In genomic region chr17:2510559-2510958, GRCh38 we compare ENCODE assay signal across 8 cellular contexts. TPM values are rescaled to one million over a fixed set of nuclear protein-coding genes. Genes with fewer than 3 reads are reported as not detected.
DNase-seq lines count a peak whose midpoint lies in the region; ATAC-seq and TF ChIP-seq lines count a peak whose summit lies in the region.

No MANE protein-coding gene starts in this region.

- no peak overlapping the region for H4K8ac ChIP-seq in mesenchymal stem cell (ENCODE audit: low read length)

- H3K27me3 ChIP-seq in right atrium auricular region (no peaks in the 10 kb centered on the region), mammary epithelial cell (ENCODE audit: insufficient read depth, low read length) (no peaks in the 10 kb centered on the region), mesenchymal stem cell (ENCODE audit: control insufficient read depth in 1 of 2, insufficient read depth in 1 of 2, low read length in 2 of 2) (no peaks in the 10 kb centered on the region), aorta (ENCODE audit: control insufficient read depth in 1 of 2, insufficient read depth in 2 of 2, low read length in 1 of 2) (no peaks in the 10 kb centered on the region)

- H3K4me2 ChIP-seq in mammary epithelial cell (ENCODE audit: insufficient read depth, low read depth, low read length) (peak overlapping the region; percentile 86), mesenchymal stem cell (ENCODE audit: low read length, poor library complexity, severe bottlenecking) (peak overlapping the region; percentile 70)

- H2BK120ac ChIP-seq in mesenchymal stem cell (ENCODE audit: low read depth, low read length): no peak overlapping the region

- no peak overlapping the region for H2BK15ac ChIP-seq in mesenchymal stem cell (ENCODE audit: low read depth, poor library complexity, severe bottlenecking)

- no peak overlapping the region for H4K91ac ChIP-seq in mesenchymal stem cell (ENCODE audit: low read length)

- H3K27ac ChIP-seq in right atrium auricular region: peak overlapping the region in 1 of 2 donors; percentile 90
- peak overlapping the region; percentile 96 for H3K27ac ChIP-seq in mammary epithelial cell (ENCODE audit: insufficient read depth, low read depth, low read length)
- peak overlapping the region; percentile 97 for H3K27ac ChIP-seq in mesenchymal stem cell (ENCODE audit: low read length, poor library complexity, severe bottlenecking)
- H3K27ac ChIP-seq in aorta (ENCODE audit: low read depth in 1 of 2, low read length in 2 of 2): peak overlapping the region in 1 of 2 donors; percentile 36

- H3K4ac ChIP-seq in mesenchymal stem cell (ENCODE audit: low read depth in 1 of 2, low read length in 2 of 2): peak overlapping the region in 1 of 2 experiments; percentile 47

- H3K79me1 ChIP-seq in mesenchymal stem cell (replicated peaks; ENCODE audit: low read length, poor library complexity, severe bottlenecking): peaks cover 8% of the 10 kb centered on the region

- dilution Hi-C loops in mammary epithelial cell (cut with HindIII; ENCODE audit: low sequenced_read_pairs): no loop called here

- no peak overlapping the region for H3K23ac ChIP-seq in mesenchymal stem cell (ENCODE audit: low read length in 2 of 2)

- no peak for ATAC-seq in aorta (ENCODE audit: low FRiP score)
- no peak for ATAC-seq in GM19328 (IDR thresholded peaks at IDR 0.05; ENCODE audit: unreplicated experiment)

- no peak overlapping the region for H2BK5ac ChIP-seq in mesenchymal stem cell (ENCODE audit: low read depth, low read length, poor library complexity, severe bottlenecking)

- H2AK5ac ChIP-seq in mesenchymal stem cell (ENCODE audit: low read length, severe bottlenecking): peak overlapping the region; percentile 49

- H3K14ac ChIP-seq in mesenchymal stem cell (ENCODE audit: low read length in 2 of 2): no peak overlapping the region

- WGBS in mammary epithelial cell (ENCODE audit: low coverage, missing lambda C conversion rate): 46% methylated on average over 2 of the region's 2 CpGs
- 70% methylated on average over 2 of the region's 2 CpGs for WGBS in mesenchymal stem cell
- WGBS in aorta, 2 donors: 41 to 46% methylated on average over 2 of the region's 2 CpGs

- TF ChIP-seq CTCF in right atrium auricular region (IDR thresholded peaks at IDR 0.05) (no peak), mammary epithelial cell (conservative IDR thresholded peaks at IDR 0.05 in 1 of 2, IDR thresholded peaks at IDR 0.05 in 1 of 2; ENCODE audit: extremely low read depth in 1 of 2, insufficient read depth in 1 of 2, low read depth in 1 of 2, low read length in 2 of 2) (no peak)

- H3K4me3 ChIP-seq in right atrium auricular region: peak overlapping the region; percentile 65 to 86
- H3K4me3 ChIP-seq in mammary epithelial cell (replicated peaks in 1 of 3; ENCODE audit: insufficient read depth in 1 of 3, low read depth in 2 of 3, low read length in 3 of 3): peak overlapping the region; percentile 78 to 94 (median 82)
- peak overlapping the region; percentile 26 to 87 for H3K4me3 ChIP-seq in mesenchymal stem cell (ENCODE audit: insufficient read depth in 1 of 2, low read depth in 1 of 2, low read length in 2 of 2)
- H3K4me3 ChIP-seq in aorta (ENCODE audit: low read length in 2 of 2): peak overlapping the region; percentile 94 to 97

- H3K9ac ChIP-seq in mammary epithelial cell (ENCODE audit: insufficient read depth, low read length) (peak overlapping the region; percentile 99), mesenchymal stem cell (ENCODE audit: low read length) (peak overlapping the region; percentile 98)

- H3K36me3 ChIP-seq in right atrium auricular region (no peaks in the 10 kb centered on the region), mammary epithelial cell (ENCODE audit: insufficient read depth, low read length) (no peaks in the 10 kb centered on the region), mesenchymal stem cell (ENCODE audit: control insufficient read depth in 1 of 2, insufficient read depth in 2 of 2, low read depth in 1 of 2, low read length in 2 of 2) (no peaks in the 10 kb centered on the region), aorta (ENCODE audit: control insufficient read depth in 1 of 2, insufficient read depth in 2 of 2, low read length in 1 of 2) (no peaks in the 10 kb centered on the region)

- no peak overlapping the region for H2AFZ ChIP-seq in mammary epithelial cell (ENCODE audit: low read depth, low read length)
- H2AFZ ChIP-seq in mesenchymal stem cell (ENCODE audit: low read depth, low read length): no peak overlapping the region

- H3K4me1 ChIP-seq in right atrium auricular region: peaks cover 0 to 24% of the 10 kb centered on the region in 2 donors
- peaks cover 9% of the 10 kb centered on the region for H3K4me1 ChIP-seq in mammary epithelial cell (ENCODE audit: insufficient read depth, low read length)
- peaks cover 5% of the 10 kb centered on the region for H3K4me1 ChIP-seq in mesenchymal stem cell (ENCODE audit: control insufficient read depth, insufficient read depth, low read depth, low read length)
- H3K4me1 ChIP-seq in aorta (ENCODE audit: control insufficient read depth in 1 of 2, insufficient read depth in 2 of 2, low read length in 2 of 2): peaks cover 2 to 10% of the 10 kb centered on the region in 2 donors

- peaks cover 44% of the 10 kb centered on the region for H3K79me2 ChIP-seq in mammary epithelial cell (ENCODE audit: insufficient read depth, low read length)

- no peak overlapping the region for H2BK12ac ChIP-seq in mesenchymal stem cell (ENCODE audit: low read length in 2 of 2)

- H4K20me1 ChIP-seq in mammary epithelial cell (ENCODE audit: insufficient read depth, low read length): no peaks in the 10 kb centered on the region

- BruUV-seq in mammary epithelial cell (replicated peaks; lab: Mats Ljungman, UMichigan): no TSS peak

- H3K9me3 ChIP-seq in right atrium auricular region (no peaks in the 10 kb centered on the region), mammary epithelial cell (replicated peaks; ENCODE audit: insufficient read depth, low read length) (no peaks in the 10 kb centered on the region), mesenchymal stem cell (ENCODE audit: control insufficient read depth, low read length) (no peaks in the 10 kb centered on the region), aorta (ENCODE audit: control insufficient read depth, low read length) (no peaks in the 10 kb centered on the region)

- H3K18ac ChIP-seq in mesenchymal stem cell (ENCODE audit: low read depth in 1 of 2, low read length in 2 of 2): no peak overlapping the region

- CTCF ChIA-PET in mammary epithelial cell (lab: Charles Lee; ENCODE audit: low non-redundant PET): no interaction called here

- DNase-seq in right atrium auricular region (ENCODE audit: low spot score) (no peak), cardiac septum (ENCODE audit: low spot score) (no peak), mammary epithelial cell (no peak), mesenchymal stem cell (no peak), aorta (no peak), inferior parietal cortex (ENCODE audit: extremely low spot score) (no peak)
- DNase-seq in stimulated activated CD4-positive, alpha-beta T cell treated with anti-CD3 and anti-CD28 coated beads, Interleukin-2, amount 100 ng/mL, for 48 hours: no peak

- in situ Hi-C loops in mammary epithelial cell (cut with MboI; ENCODE audit: low sequenced_read_pairs in 2 of 2): no loop called here

- intact Hi-C loops in cardiac septum (cut with DNase I): loop anchor here (5.0 kb wide), 1 partner anchor 82 kb away; the partner anchor contains the start of gene PAFAH1B1
- intact Hi-C loops in mammary epithelial cell (cut with micrococcal nuclease): loop anchor here (2.0 kb wide), 2 partner anchors 54 to 164 kb away; no protein-coding TSS in a partner anchor
- intact Hi-C loops in aorta (cut with DNase I): loop anchor here (5.0 to 10.0 kb wide), 4 partner anchors 82 to 202 kb away; partner anchors contain the start of genes PAFAH1B1 (in 2 of the 2) and CLUH (in 1 of the 2)

RNA-seq across cellular contexts. Expression of gene METTL16, which starts 1.1 kb away (rescaled TPM):
- total RNA-seq in right atrium auricular region: 10 to 100 TPM; 16.4 to 17.9 TPM
- 25.8 TPM for total RNA-seq in cardiac septum
- 10 to 100 TPM; 15.2 to 28.0 TPM for total RNA-seq in mammary epithelial cell
- polyA plus RNA-seq in mammary epithelial cell: 13.5 TPM
- 29.0 TPM for polyA minus RNA-seq in mammary epithelial cell
- 17.3 TPM for polyA plus RNA-seq in mesenchymal stem cell (2013, experiment 1 of 2)
- polyA plus RNA-seq in mesenchymal stem cell (2013, experiment 2 of 2): 17.3 TPM
- total RNA-seq in aorta: 10 to 100 TPM; 24.6 to 33.3 TPM
- polyA plus RNA-seq in aorta: 10 to 100 TPM; 14.3 to 19.1 TPM
